8 cellular contexts compared by ENCODE assay signal in the genomic region with DNA sequence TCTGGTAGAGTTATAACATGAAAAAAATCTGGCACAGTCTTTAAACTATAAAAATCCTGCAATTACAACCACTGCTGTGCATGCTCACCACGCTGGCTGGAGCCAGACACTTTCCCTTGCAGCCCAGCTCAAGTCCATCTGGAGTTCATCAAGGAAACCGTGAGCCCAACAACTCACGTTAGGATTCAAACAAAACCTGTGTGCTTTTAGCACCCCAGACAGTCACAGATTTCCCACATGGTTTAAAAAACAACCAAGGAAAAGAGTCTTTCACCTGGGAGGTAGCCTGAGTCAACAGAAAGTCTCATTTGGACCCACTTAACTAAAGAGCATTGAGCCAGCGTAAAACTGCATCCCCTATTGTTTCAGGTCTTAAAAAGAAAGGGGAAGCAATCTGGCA. TPM values are rescaled to one million over a fixed set of nuclear protein-coding genes. Genes with fewer than 3 reads are reported as not detected.
A peak's percentile ranks its signal among the peaks of the same experiment; 100 is the strongest.
DNase-seq lines count a peak whose midpoint lies in the region; ATAC-seq, FAIRE-seq and TF ChIP-seq lines count a peak whose summit lies in the region.

No MANE protein-coding gene starts in this region.

- H3K27me3 ChIP-seq in GM23248 (replicated peaks; ENCODE audit: insufficient read depth) (no peaks in the 10 kb centered on the region), SJCRH30 (no peaks in the 10 kb centered on the region), sigmoid colon (no peaks in the 10 kb centered on the region)

- peak; percentile 38 to 81 (median 56) for TF ChIP-seq EP300 in sigmoid colon (IDR thresholded peaks at IDR 0.05)

- 4% methylated on average over 4 of the region's 4 CpGs for WGBS in GM23248 (ENCODE audit: low coverage in 1 of 2, low lambda C conversion rate in 2 of 2, missing lambda C conversion rate in 2 of 2), 2 experiments
- 7 to 35% methylated on average over 4 of the region's 4 CpGs for WGBS in sigmoid colon, 2 donors

- peaks cover 8 to 41% (median 10%) of the 10 kb centered on the region in 5 donors for H3K27me3 Mint-ChIP-seq in naive thymus-derived CD8-positive, alpha-beta T cell

- H3K36me3 Mint-ChIP-seq in naive thymus-derived CD8-positive, alpha-beta T cell = peaks cover 0 to 2% (median 0%) of the 10 kb centered on the region in 3 donors

- no peaks in the 10 kb centered on the region for H3K9me3 ChIP-seq in GM23248 (ENCODE audit: low read depth)
- no peaks in the 10 kb centered on the region for H3K9me3 ChIP-seq in SJCRH30 (replicated peaks)
- no peaks in the 10 kb centered on the region for H3K9me3 ChIP-seq in sigmoid colon

- peaks cover 0 to 5% (median 2%) of the 10 kb centered on the region in 4 donors for H3K4me1 Mint-ChIP-seq in naive thymus-derived CD8-positive, alpha-beta T cell

- H3K36me3 ChIP-seq in GM23248 (ENCODE audit: low read depth) = peaks cover 30% of the 10 kb centered on the region
- peaks cover 43% of the 10 kb centered on the region for H3K36me3 ChIP-seq in SJCRH30
- peaks cover 0 to 31% (median 6%) of the 10 kb centered on the region in 4 donors for H3K36me3 ChIP-seq in sigmoid colon

- TF ChIP-seq POLR2A in sigmoid colon (IDR thresholded peaks at IDR 0.05) = no peak

- H3K4me2 ChIP-seq in GM23248 (ENCODE audit: unreplicated experiment) = peak overlapping the region; percentile 94

- TF ChIP-seq CTCF in sigmoid colon (IDR thresholded peaks at IDR 0.05) (no peak), D721Med (IDR thresholded peaks at IDR 0.05; ENCODE audit: insufficient read depth, missing control alignments) (no peak)

- H3K9ac ChIP-seq in GM23248 = peak overlapping the region; percentile 84

- ATAC-seq in Right ventricle myocardium superior (ENCODE audit: poor library complexity) (peak; percentile 32), HG02763 (IDR thresholded peaks at IDR 0.05; ENCODE audit: unreplicated experiment) (no peak)
- ATAC-seq in naive thymus-derived CD8-positive, alpha-beta T cell = no peak

- in situ Hi-C loops in GM23248 (cut with MboI) = loop anchor here (10.0 kb wide), 2 partner anchors 169 to 239 kb away; no protein-coding TSS in a partner anchor

- no peaks in the 10 kb centered on the region for H3K9me2 ChIP-seq in GM23248 (ENCODE audit: insufficient read depth)

- H3F3A ChIP-seq in GM23248 (ENCODE audit: insufficient read depth) = peaks cover 33% of the 10 kb centered on the region; the same call in 1 of the 2 replicates

- no peak overlapping the region for H3K27ac Mint-ChIP-seq in naive thymus-derived CD8-positive, alpha-beta T cell

- H3K4me3 Mint-ChIP-seq in naive thymus-derived CD8-positive, alpha-beta T cell = no peak overlapping the region

- peaks cover 0 to 11% (median 0%) of the 10 kb centered on the region in 9 donors for H3K9me3 Mint-ChIP-seq in naive thymus-derived CD8-positive, alpha-beta T cell

- DNase-seq in GM23248 (peak; percentile 86), SJCRH30 (peak; percentile 26 to 57), Right ventricle myocardium superior (peak; percentile 43), sigmoid colon (peak; percentile 90), NCI-H2227 treated with DMSO at 0.1 percent for 48 hours (lab: John Stamatoyannopoulos, UW) (no peak), D721Med (ENCODE audit: insufficient read length, low spot score) (no peak)
- no peak for DNase-seq in naive thymus-derived CD8-positive, alpha-beta T cell

- H3K4me1 ChIP-seq in GM23248 (ENCODE audit: insufficient read depth) = peaks cover 27% of the 10 kb centered on the region
- peaks cover 36% of the 10 kb centered on the region for H3K4me1 ChIP-seq in SJCRH30
- H3K4me1 ChIP-seq in sigmoid colon = peaks cover 0 to 46% (median 36%) of the 10 kb centered on the region in 4 donors

- H3K27ac ChIP-seq in GM23248 = peak overlapping the region; percentile 81
- peak overlapping the region; percentile 81 for H3K27ac ChIP-seq in SJCRH30
- H3K27ac ChIP-seq in sigmoid colon = peak overlapping the region; percentile 90 to 98 (median 96)

- intact Hi-C loops in Right ventricle myocardium superior (cut with DNase I) (no loop called here), sigmoid colon (cut with DNase I) (loop anchor here (5.0 to 10.0 kb wide), 4 partner anchors 33 to 682 kb away; partner anchors contain the start of gene SLC16A7)

- POLR2A ChIA-PET in naive thymus-derived CD8-positive, alpha-beta T cell (lab: Charles Lee) = no interaction called here

- H4K20me1 ChIP-seq in GM23248 (ENCODE audit: insufficient read depth) = no peaks in the 10 kb centered on the region

- peak overlapping the region; percentile 90 for H2AFZ ChIP-seq in GM23248

- H3K4me3 ChIP-seq in GM23248 = peak overlapping the region; percentile 95
- peak overlapping the region; percentile 72 for H3K4me3 ChIP-seq in SJCRH30
- H3K4me3 ChIP-seq in sigmoid colon = peak overlapping the region in 3 of 4 donors; percentile 74 to 92 (median 82)

- FAIRE-seq in D721Med (lab: Jason Lieb, UNC) = no peak

- peaks cover 93% of the 10 kb centered on the region for H3K79me2 ChIP-seq in GM23248 (ENCODE audit: insufficient read depth)

RNA-seq across cellular contexts. Expression of gene LRIG3, which starts 4.7 kb away (rescaled TPM):
- total RNA-seq in GM23248 (2014; rRNA removed; shearing (Covaris generic)) = 24.7 and 29.3 TPM in 2 replicates
- 9.2 and 10.4 TPM in 2 replicates for polyA plus RNA-seq in GM23248 (2016; fragmentation: Nextera tagmentation; extraction: Ambion mirVana)
- total RNA-seq in SJCRH30 (2014; rRNA removed; shearing (Covaris generic)) = 129 and 150 TPM in 2 replicates
- total RNA-seq in Right ventricle myocardium superior = 5.5 TPM
- 100 to 1,000 TPM in 1 of 4 donors, 10 to 100 TPM in 3; 58.1 to 186 (median 64.2) TPM for total RNA-seq in sigmoid colon
- 10 to 100 TPM in 1 of 3 donors, 1 to 10 TPM in 2; 2.8 to 26.1 (median 6.6) TPM for polyA plus RNA-seq in sigmoid colon
- total RNA-seq in naive thymus-derived CD8-positive, alpha-beta T cell = not detected
- polyA plus RNA-seq in naive thymus-derived CD8-positive, alpha-beta T cell = not detected

Comparison
In these comparisons a context has a peak if more than half of its experiments do, and no peak if none do; other contexts are left out.
1. DNase-seq: peak in GM23248 (single experiment), SJCRH30 (2 of 2), Right ventricle myocardium superior (single experiment) and sigmoid colon (single experiment); none in NCI-H2227 treated with DMSO at 0.1 percent for 48 hours (single experiment), naive thymus-derived CD8-positive, alpha-beta T cell (0 of 10) and D721Med (single experiment).
2. Peak in every context shown above with its lines, with median percentiles within 50 percentile points of each other: H3K27ac ChIP-seq and H3K4me3 ChIP-seq.